27 cellular contexts compared by ENCODE assay signal in the genomic region with DNA sequence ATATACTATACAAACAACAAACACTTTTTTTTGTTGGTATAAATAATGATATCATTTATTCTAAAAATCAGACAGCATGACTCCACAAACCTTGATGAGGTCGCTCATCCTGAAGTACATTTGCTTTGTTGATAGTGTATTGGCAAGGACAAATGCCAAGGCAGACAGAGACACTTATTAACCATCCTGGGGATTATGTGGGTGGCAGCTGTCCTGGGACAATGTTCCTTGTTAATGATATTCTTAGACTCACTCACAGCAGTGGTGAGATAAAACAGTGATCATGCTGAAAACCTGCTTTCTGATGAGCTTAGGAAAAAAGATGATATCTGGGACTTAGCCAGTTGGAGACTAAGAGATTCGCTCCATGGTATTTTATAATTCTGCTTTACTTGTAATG.
"Had no signal": no experiment of that assay in that cellular context is flagged by ENCODE, and none has a peak within 500 bp of the region (broad histone marks: within the 10 kb centered on the region; RNA-seq: fewer than 3 reads in every experiment).

No MANE protein-coding gene starts in this region.

- ATAC-seq: activated CD8-positive, alpha-beta T cell treated with anti-CD3 and anti-CD28 coated beads, Interleukin-2, amount 10 ng/mL, durations not matched to agents 7 days and 5 days; Panc1; SK-N-SH treated with all-trans-retinoic acid at 6 μM for 48 hours; WTC11 had no signal

- H3K4me1 ChIP-seq: breast epithelium had no signal

- H3K27me3 ChIP-seq: breast epithelium, SJSA1 had no signal

- H3K9me3 ChIP-seq: breast epithelium, SJSA1 had no signal

- H3K36me3 ChIP-seq: breast epithelium, SJSA1 had no signal

- DNase-seq: activated CD4-positive, alpha-beta T cell treated with anti-CD3 and anti-CD28 coated beads for 48 hours; activated CD4-positive, alpha-beta T cell treated with anti-CD3 and anti-CD28 coated beads, Interleukin-2, amount 50 U/mL, for 4 hours; activated CD4-positive, CD25-positive, alpha-beta regulatory T cell treated with anti-CD3 and anti-CD28 coated beads, Interleukin-2, amount 50 U/mL, for 72 hours; activated CD8-positive, alpha-beta memory T cell treated with anti-CD3 and anti-CD28 coated beads, Interleukin-2, amount 50 U/mL, for 48 hours; activated CD8-positive, alpha-beta T cell treated with anti-CD3 and anti-CD28 coated beads, Interleukin-2, amount 10 ng/mL, durations not matched to agents 7 days and 5 days; activated effector memory CD4-positive, alpha-beta T cell treated with Interleukin-2 at 50 U/mL for 16 hours; activated naive CD4-positive, alpha-beta T cell; activated T-cell treated with anti-CD3 and anti-CD28 coated beads, Interleukin-2, amount 50 U/mL, for 1 hour; aorta; KG1; MV-4-11; NCI-H1092 treated with DMSO at 0.1 percent for 48 hours; NCI-H1417 treated with DMSO at 0.1 percent for 48 hours; NCI-H1694 treated with DMSO at 0.1 percent for 48 hours; NCI-H2029 treated with DMSO at 0.1 percent for 48 hours; NCI-H2171; NCI-H2227 treated with DMSO at 0.1 percent for 48 hours; NCI-H69; NK-92 treated with Interleukin-12 subunit alpha and Interleukin-12 subunit beta, amount 100 ng/mL, for 24 hours; OCI-M1; SHP77 had no signal

- H3K27ac ChIP-seq: breast epithelium, RWPE1, SJSA1 had no signal

- H3K4me3 ChIP-seq: breast epithelium, SJSA1 had no signal
